In genomic region chr14:70415788-70416187, GRCh38 we compare ENCODE assay signal across 8 cellular contexts. TPM values are rescaled to one million over a fixed set of nuclear protein-coding genes. Genes with fewer than 3 reads are reported as not detected.
DNase-seq lines count a peak whose midpoint lies in the region; ATAC-seq and TF ChIP-seq lines count a peak whose summit lies in the region.
"Had no signal": no experiment of that assay in that cellular context is flagged by ENCODE, and none has a peak within 500 bp of the region (broad histone marks: within the 10 kb centered on the region; RNA-seq: fewer than 3 reads in every experiment).

No MANE protein-coding gene starts in this region.

- H3K27me3 ChIP-seq in HAP-1 (ENCODE audit: low read depth) (no peaks in the 10 kb centered on the region), hepatocyte (no peaks in the 10 kb centered on the region)

- H3K27ac ChIP-seq in hepatocyte (no peak overlapping the region), skin epidermis (no peak overlapping the region)

- H3K4me3 Mint-ChIP-seq in CD14-positive monocyte = no peak overlapping the region

- no peak overlapping the region for H3K27ac Mint-ChIP-seq in CD14-positive monocyte

- H3K79me2 ChIP-seq in hepatocyte = peaks cover 53% of the 10 kb centered on the region

- H3K4me1 Mint-ChIP-seq in CD14-positive monocyte = peaks cover 23% of the 10 kb centered on the region

- no peaks in the 10 kb centered on the region for H3K9me2 ChIP-seq in hepatocyte (replicated peaks; ENCODE audit: insufficient read depth)

- DNase-seq in HAP-1 (ENCODE audit: low spot score in 2 of 2) (no peak), hepatocyte (ENCODE audit: low spot score) (no peak), CD14-positive monocyte (ENCODE audit: low spot score) (no peak), NCI-H1694 treated with DMSO at 0.1 percent for 48 hours (lab: John Stamatoyannopoulos, UW) (no peak)
- DNase-seq: amniotic stem cell had no signal

- peaks cover 0 to 2% (median 0%) of the 10 kb centered on the region in 7 donors for H3K9me3 Mint-ChIP-seq in CD14-positive monocyte

- 20% methylated on average over 2 of the region's 2 CpGs for WGBS in hepatocyte (ENCODE audit: low lambda C conversion rate, missing lambda C conversion rate)

- H2AFZ ChIP-seq in hepatocyte = no peak overlapping the region

- TF ChIP-seq CTCF in WI38 (IDR thresholded peaks at IDR 0.05; ENCODE audit: low read depth, low read length) (no peak), hepatocyte (IDR thresholded peaks at IDR 0.05; ENCODE audit: poor library complexity) (no peak), CD14-positive monocyte (IDR thresholded peaks at IDR 0.05) (no peak)

- no peaks in the 10 kb centered on the region for H3K36me3 Mint-ChIP-seq in CD14-positive monocyte

- H3K4me3 ChIP-seq in HAP-1 (peak overlapping the region; percentile 64), WI38 (ENCODE audit: low read depth, low read length) (peak overlapping the region; percentile 98), hepatocyte (peak overlapping the region; percentile 86), skin epidermis (peak overlapping the region in 6 of 7 experiments; percentile 38 to 80 (median 68))

- ATAC-seq in HG03354 (IDR thresholded peaks at IDR 0.05; ENCODE audit: poor library complexity, severe bottlenecking, unreplicated experiment) = no peak

- intact Hi-C loops in CD14-positive monocyte (cut with micrococcal nuclease) = no loop called here

- H3K9me3 ChIP-seq in HAP-1 (no peaks in the 10 kb centered on the region), hepatocyte (ENCODE audit: low read depth) (no peaks in the 10 kb centered on the region)

- H3K36me3 ChIP-seq in HAP-1 (replicated peaks) = no peaks in the 10 kb centered on the region; the same call in 1 of the 2 replicates
- no peaks in the 10 kb centered on the region for H3K36me3 ChIP-seq in hepatocyte (replicated peaks; ENCODE audit: insufficient read depth, low read depth)

- H3K4me2 ChIP-seq in hepatocyte = peak overlapping the region; percentile 78

- H3K27me3 Mint-ChIP-seq in CD14-positive monocyte (ENCODE audit: low read depth in 3 of 3) = peaks cover 0 to 1% (median 0%) of the 10 kb centered on the region in 3 donors

- in situ Hi-C loops in HAP-1 (cut with MboI; ENCODE audit: low sequenced_read_pairs) = no loop called here

- H3K4me1 ChIP-seq in HAP-1 (peaks cover 5% of the 10 kb centered on the region), hepatocyte (ENCODE audit: insufficient read depth) (no peaks in the 10 kb centered on the region)

- no peaks in the 10 kb centered on the region for H4K20me1 ChIP-seq in hepatocyte (ENCODE audit: insufficient read depth, poor library complexity, severe bottlenecking)

RNA-seq across cellular contexts. Expression of gene SYNJ2BP, which starts 1.1 kb away (rescaled TPM):
- 37.2 and 38.6 TPM in 2 replicates for total RNA-seq in hepatocyte
- polyA plus RNA-seq in hepatocyte = 25.9 and 35.5 TPM in 2 replicates
- 10 to 100 TPM; 12.6 to 17.5 TPM for polyA plus RNA-seq in CD14-positive monocyte

RNA-seq across cellular contexts. Expression of gene ADAM21, which starts 36.2 kb away (rescaled TPM):
- total RNA-seq in hepatocyte = 0.43 TPM in 1 of 2 replicates, not detected in the other
- polyA plus RNA-seq in hepatocyte (1.1 TPM in 1 of 2 replicates, not detected in the other), CD14-positive monocyte (not detected)

RNA-seq across cellular contexts. Expression of gene COX16, which starts 56.3 kb away (rescaled TPM):
- total RNA-seq in hepatocyte = 75.5 and 97.0 TPM in 2 replicates
- polyA plus RNA-seq in hepatocyte (105 and 113 TPM in 2 replicates), CD14-positive monocyte (10 to 100 TPM; 47.7 to 48.0 TPM)
